In genomic region chr14:68691031-68691864, GRCh38 we compare ENCODE assay signal across 15 cellular contexts.
DNase-seq lines count a peak whose midpoint lies in the region; ATAC-seq, FAIRE-seq and TF ChIP-seq lines count a peak whose summit lies in the region.
"Had no signal": no experiment of that assay in that cellular context is flagged by ENCODE, and none has a peak within 500 bp of the region (broad histone marks: within the 10 kb centered on the region; RNA-seq: fewer than 3 reads in every experiment).

No MANE protein-coding gene starts in this region.

- H3K79me2 ChIP-seq in H1 (ENCODE audit: control insufficient read depth in 1 of 2, insufficient read depth in 2 of 2, low read length in 2 of 2) (no peaks in the 10 kb centered on the region), neural cell (replicated peaks; ENCODE audit: insufficient read depth, low read length) (no peaks in the 10 kb centered on the region)

- no peaks in the 10 kb centered on the region for H3K23me2 ChIP-seq in H1 (ENCODE audit: low read depth, low read length)

- H3K4me3 ChIP-seq in H1 (ENCODE audit: extremely low read depth in 1 of 4, insufficient read depth in 2 of 4, low read depth in 3 of 4, low read length in 4 of 4) (no peak overlapping the region), neural cell (ENCODE audit: low read length) (peak overlapping the region; percentile 37), uterus (no peak overlapping the region)
- H3K4me3 ChIP-seq: HAP-1, transverse colon had no signal

- POLR2A ChIA-PET in H1 (lab: Charles Lee; ENCODE audit: partially characterized antibody): no interaction called here

- no peak overlapping the region for H2BK12ac ChIP-seq in H1 (ENCODE audit: low read depth, low read length)

- FAIRE-seq in H1 (lab: Jason Lieb, UNC): no peak
- FAIRE-seq: small intestine had no signal

- no peaks in the 10 kb centered on the region for H3K27me3 Mint-ChIP-seq in activated T-helper 17 cell treated with anti-CD3 and anti-CD28 coated beads, Interleukin-2, amount 50 U/mL, for 72 hours

- no peak overlapping the region for H2AK5ac ChIP-seq in H1 (ENCODE audit: low read depth, low read length)

- H3K23ac ChIP-seq in H1 (ENCODE audit: insufficient read length): no peak overlapping the region

- H3K4me2 ChIP-seq in H1 (ENCODE audit: insufficient read depth in 1 of 2, low read depth in 2 of 2, low read length in 2 of 2): no peak overlapping the region; a peak in 1 of 4 replicates
- no peak overlapping the region for H3K4me2 ChIP-seq in neural cell (ENCODE audit: low read length)

- H3K4me3 Mint-ChIP-seq in activated T-helper 17 cell treated with anti-CD3 and anti-CD28 coated beads, Interleukin-2, amount 50 U/mL, for 72 hours: no peak overlapping the region
- H3K4me3 Mint-ChIP-seq: natural killer cell had no signal

- TF ChIP-seq POLR2A in H1 (IDR thresholded peaks at IDR 0.05; ENCODE audit: control extremely low read depth in 1 of 2, low read depth in 2 of 2, low read length in 2 of 2) (no peak), uterus (IDR thresholded peaks at IDR 0.05) (no peak)

- no peak overlapping the region for H2BK120ac ChIP-seq in H1 (replicated peaks; ENCODE audit: low read depth, low read length)

- no peak overlapping the region for H3K56ac ChIP-seq in H1 (replicated peaks; ENCODE audit: insufficient read length, low read depth, low read length)

- H3K27ac ChIP-seq in H1 (ENCODE audit: low read depth, low read length) (no peak overlapping the region), neural cell (ENCODE audit: low read length) (no peak overlapping the region), uterus (peak overlapping the region in 1 of 2 donors; percentile 78)
- H3K27ac ChIP-seq: transverse colon had no signal

- H3K36me3 Mint-ChIP-seq in activated T-helper 17 cell treated with anti-CD3 and anti-CD28 coated beads, Interleukin-2, amount 50 U/mL, for 72 hours (ENCODE audit: low read depth): no peaks in the 10 kb centered on the region
- H3K36me3 Mint-ChIP-seq: natural killer cell had no signal

- H4K20me1 ChIP-seq in H1 (replicated peaks in 1 of 2; ENCODE audit: control insufficient read depth in 1 of 2, insufficient read depth in 2 of 2, low read length in 2 of 2) (no peaks in the 10 kb centered on the region), neural cell (ENCODE audit: insufficient read depth) (no peaks in the 10 kb centered on the region)

- peak overlapping the region; percentile 32; the same call in 1 of the 2 replicates for H3K18ac ChIP-seq in H1 (ENCODE audit: extremely low read depth, low read length)

- H3K4me1 ChIP-seq in H1 (replicated peaks in 1 of 4; ENCODE audit: control insufficient read depth in 3 of 4, insufficient read depth in 4 of 4, low read length in 3 of 4): peaks cover 0 to 15% (median 10%) of the 10 kb centered on the region in 4 experiments; a peak in 6 of 7 replicates
- peaks cover 4 to 11% of the 10 kb centered on the region in 2 donors for H3K4me1 ChIP-seq in uterus
- H3K4me1 ChIP-seq: HAP-1 had no signal

- H3K4me1 Mint-ChIP-seq in activated T-helper 17 cell treated with anti-CD3 and anti-CD28 coated beads, Interleukin-2, amount 50 U/mL, for 72 hours: peaks cover 19% of the 10 kb centered on the region

- H2BK20ac ChIP-seq in H1 (ENCODE audit: low read length): no peak overlapping the region

- peak; percentile 56 for DNase-seq in activated effector memory CD4-positive, alpha-beta T cell treated with anti-CD3 and anti-CD28 coated beads, Interleukin-2, amount 50 U/mL, for 16 hours
- DNase-seq in activated effector memory CD4-positive, alpha-beta T cell treated with Interleukin-2 at 50 U/mL for 16 hours: no peak
- peak in 1 of 2 experiments; percentile 70 for DNase-seq in H1 (ENCODE audit: low read depth in 1 of 2, low spot score in 2 of 2)
- peak; percentile 25 to 37 for DNase-seq in uterus
- DNase-seq in DMS79 treated with DMSO at 0.1 percent for 48 hours (lab: John Stamatoyannopoulos, UW): no peak
- DNase-seq: ACHN, dermis blood vessel endothelial cell, natural killer cell, NCI-H526, small intestine, transverse colon had no signal

- H4K91ac ChIP-seq in H1 (replicated peaks; ENCODE audit: insufficient read length, low read length): no peak overlapping the region

- no peak overlapping the region for H4K5ac ChIP-seq in H1 (ENCODE audit: insufficient read length, low read depth, low read length)

- TF ChIP-seq EP300 in H1 (IDR thresholded peaks at IDR 0.05; ENCODE audit: borderline replicate concordance in 1 of 2, low read depth in 2 of 2, low read length in 2 of 2) (no peak), neural cell (conservative IDR thresholded peaks at IDR 0.05; ENCODE audit: poor library complexity, severe bottlenecking) (no peak)

- no peak overlapping the region for H3K27ac Mint-ChIP-seq in activated T-helper 17 cell treated with anti-CD3 and anti-CD28 coated beads, Interleukin-2, amount 50 U/mL, for 72 hours

- H3K9me3 Mint-ChIP-seq in activated T-helper 17 cell treated with anti-CD3 and anti-CD28 coated beads, Interleukin-2, amount 50 U/mL, for 72 hours: no peaks in the 10 kb centered on the region
- H3K9me3 Mint-ChIP-seq: natural killer cell had no signal

- WGBS in H1 (ENCODE audit: extremely low coverage in 1 of 2, insufficient coverage in 1 of 2, insufficient read length in 1 of 2, insufficient replicate concordance in 2 of 2, low coverage in 1 of 2, low lambda C conversion rate in 2 of 2, missing lambda C conversion rate in 1 of 2), 2 experiments: 62% methylated on average over 24 of the region's 26 CpGs; no CpG with 5 or more reads in 1 of the 2 experiments

- H3K9me3 ChIP-seq in H1 (ENCODE audit: insufficient read depth in 2 of 2, low read depth in 1 of 2, low read length in 1 of 2) (no peaks in the 10 kb centered on the region; a peak in 1 of 4 replicates), neural cell (ENCODE audit: low read length) (no peaks in the 10 kb centered on the region), uterus (no peaks in the 10 kb centered on the region)
- H3K9me3 ChIP-seq: HAP-1, transverse colon had no signal

- no peak overlapping the region for H3K14ac ChIP-seq in H1 (ENCODE audit: insufficient read length)

- no peak overlapping the region for H2BK5ac ChIP-seq in H1 (ENCODE audit: low read depth, low read length)

- TF ChIP-seq CTCF in H1 (IDR thresholded peaks at IDR 0.05; ENCODE audit: control extremely low read depth in 1 of 3, insufficient read depth in 1 of 3, low read depth in 1 of 3, low read length in 3 of 3) (no peak), neural cell (IDR thresholded peaks at IDR 0.05; ENCODE audit: poor library complexity, severe bottlenecking) (no peak), uterus (IDR thresholded peaks at IDR 0.05) (no peak)

- CTCF ChIA-PET in H1 (lab: Charles Lee; ENCODE audit: partially characterized antibody): interaction anchor here (0.9 to 1.2 kb wide), 3 partner anchors 8 to 205 kb away, joined by 3 to 4 read pairs (median 4); no protein-coding TSS in a partner anchor

- H3K27me3 ChIP-seq in H1 (replicated peaks in 1 of 4; ENCODE audit: control insufficient read depth in 3 of 4, extremely low read depth in 1 of 4, insufficient read depth in 3 of 4, low read length in 3 of 4): no peaks in the 10 kb centered on the region
- no peaks in the 10 kb centered on the region for H3K27me3 ChIP-seq in neural cell (ENCODE audit: insufficient read depth, low read depth, low read length)
- no peaks in the 10 kb centered on the region for H3K27me3 ChIP-seq in uterus
- H3K27me3 ChIP-seq: transverse colon had no signal

- no peak overlapping the region for H2AFZ ChIP-seq in H1 (ENCODE audit: low read length)
- H2AFZ ChIP-seq in neural cell (ENCODE audit: low read depth, low read length): no peak overlapping the region

- H3K36me3 ChIP-seq in H1 (ENCODE audit: control insufficient read depth in 2 of 4, insufficient read depth in 4 of 4, low read length in 3 of 4): no peaks in the 10 kb centered on the region
- no peaks in the 10 kb centered on the region for H3K36me3 ChIP-seq in neural cell (ENCODE audit: insufficient read depth, low read length)
- H3K36me3 ChIP-seq in uterus: no peaks in the 10 kb centered on the region
- H3K36me3 ChIP-seq: HAP-1, transverse colon had no signal

- no peak overlapping the region for H3K4ac ChIP-seq in H1 (replicated peaks; ENCODE audit: insufficient read length, low read depth, low read length)

- ATAC-seq in GM21786 (IDR thresholded peaks at IDR 0.05; ENCODE audit: unreplicated experiment): no peak
- ATAC-seq in activated T-helper 17 cell treated with anti-CD3 and anti-CD28 coated beads, Interleukin-2, amount 50 U/mL, for 72 hours (replicated peaks): no peak
- ATAC-seq: natural killer cell had no signal

- intact Hi-C loops in uterus (cut with DNase I; ENCODE audit: low total_unique reads): no loop called here

- H3F3A ChIP-seq in neural cell (ENCODE audit: insufficient read depth, low read length, poor library complexity, severe bottlenecking): no peaks in the 10 kb centered on the region

- H2BK15ac ChIP-seq in H1 (ENCODE audit: low read length): no peak overlapping the region

- H3K9ac ChIP-seq in H1 (replicated peaks in 1 of 4; ENCODE audit: extremely low read depth in 1 of 4, low read depth in 3 of 4, low read length in 3 of 4) (no peak overlapping the region; a peak in 1 of 7 replicates), neural cell (ENCODE audit: low read length) (peak overlapping the region; percentile 16)

- H3K79me1 ChIP-seq in H1 (ENCODE audit: low read depth, low read length): no peaks in the 10 kb centered on the region

- no peaks in the 10 kb centered on the region for H3K9me2 ChIP-seq in neural cell (ENCODE audit: insufficient read depth, low read length)

- no peak for TF ChIP-seq RAD21 in H1 (IDR thresholded peaks at IDR 0.05 in 1 of 2, conservative IDR thresholded peaks at IDR 0.05 in 1 of 2; ENCODE audit: low read depth in 2 of 2, low read length in 2 of 2)
- no peak for TF ChIP-seq RAD21 in neural cell (conservative IDR thresholded peaks at IDR 0.05)

- no peak overlapping the region; the same call in 1 of the 2 replicates for H4K8ac ChIP-seq in H1 (ENCODE audit: extremely low read depth, insufficient read depth, low read length)

TF ChIP-seq in H1, 55 proteins besides CTCF, POLR2A, EP300 and RAD21 (continues in another document):
- TF ChIP-seq POU5F1 (IDR thresholded peaks at IDR 0.05; ENCODE audit: low read depth, low read length) (peak; percentile 6; the same call in 1 of the 2 replicates), CHD2 (IDR thresholded peaks at IDR 0.05; ENCODE audit: low read length) (no peak), TBP (IDR thresholded peaks at IDR 0.05; ENCODE audit: low read depth, low read length) (peak; percentile 37; the same call in 1 of the 2 replicates)

TF ChIP-seq in neural cell, 6 proteins besides CTCF, POLR2A, EP300 and RAD21 (continues in another document):
- no peak for TF ChIP-seq EZH2 (IDR thresholded peaks at IDR 0.05; ENCODE audit: borderline replicate concordance, insufficient read depth, low read length, poor library complexity, severe bottlenecking)
- TF ChIP-seq POLR2AphosphoS5 (IDR thresholded peaks at IDR 0.05): no peak
- TF ChIP-seq SMC3 (conservative IDR thresholded peaks at IDR 0.05; ENCODE audit: poor library complexity): no peak
- no peak for TF ChIP-seq MXI1 (conservative IDR thresholded peaks at IDR 0.05; ENCODE audit: poor library complexity, severe bottlenecking)

Comparison
In these comparisons a context has a peak if more than half of its experiments do, and no peak if none do; other contexts are left out.
1. DNase-seq: peak in activated effector memory CD4-positive, alpha-beta T cell treated with anti-CD3 and anti-CD28 coated beads, Interleukin-2, amount 50 U/mL, for 16 hours (single experiment) and uterus (2 of 2); none in activated effector memory CD4-positive, alpha-beta T cell treated with Interleukin-2 at 50 U/mL for 16 hours (single experiment) and DMS79 treated with DMSO at 0.1 percent for 48 hours (single experiment).